In the genomic region with DNA sequence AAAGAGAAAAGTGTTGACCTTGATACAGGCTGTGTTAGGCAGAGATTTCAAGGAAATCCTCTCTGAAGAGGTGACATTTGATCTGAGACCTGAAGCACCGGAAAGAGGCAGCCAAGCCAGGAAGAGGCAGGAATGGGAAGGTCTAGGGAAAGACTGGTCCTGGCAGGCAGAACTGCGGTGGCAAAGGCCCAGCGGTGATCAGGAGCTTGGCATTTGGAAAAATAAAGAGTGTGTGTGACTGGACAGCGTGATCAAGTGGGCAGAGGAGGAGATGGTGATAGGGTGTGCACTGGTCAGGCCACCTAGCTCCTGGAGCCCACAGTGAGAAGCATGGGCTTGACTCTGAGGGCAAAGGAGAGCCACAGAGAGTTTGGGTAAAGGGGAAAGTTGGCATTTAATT, we compare ENCODE assay signal across 18 cellular contexts. TPM values are rescaled to one million over a fixed set of nuclear protein-coding genes. Genes with fewer than 3 reads are reported as not detected.
DNase-seq lines count a peak whose midpoint lies in the region; ATAC-seq and TF ChIP-seq lines count a peak whose summit lies in the region.
"Had no signal": no experiment of that assay in that cellular context is flagged by ENCODE, and none has a peak within 500 bp of the region (broad histone marks: within the 10 kb centered on the region; RNA-seq: fewer than 3 reads in every experiment).

No MANE protein-coding gene starts in this region.

- DNase-seq in CD8-positive, alpha-beta T cell = no peak
- DNase-seq in HT1080 (ENCODE audit: low read depth) (peak; percentile 4), naive B cell (no peak), aorta (no peak), NCI-H82 treated with DMSO at 0.1 percent for 48 hours (lab: John Stamatoyannopoulos, UW; ENCODE audit: unreplicated experiment) (no peak), NCI-H1092 treated with DMSO at 0.1 percent for 48 hours (lab: John Stamatoyannopoulos, UW) (no peak)
- no peak for DNase-seq in activated naive CD8-positive, alpha-beta T cell treated with anti-CD3 and anti-CD28 coated beads for 36 hours
- DNase-seq: activated CD8-positive, alpha-beta memory T cell treated with anti-CD3 and anti-CD28 coated beads for 24 hours; activated naive CD4-positive, alpha-beta T cell treated with anti-CD3 and anti-CD28 coated beads, Interleukin-2, amount 50 U/mL, for 16 hours; IMR-90; mesenchymal stem cell; NCI-H1105; NCI-H446 had no signal

- no peak for TF ChIP-seq CTCF in CD8-positive, alpha-beta T cell (IDR thresholded peaks at IDR 0.05)

- H3K4me1 ChIP-seq in CD8-positive, alpha-beta T cell (ENCODE audit: insufficient read depth, low read length) = no peaks in the 10 kb centered on the region
- no peaks in the 10 kb centered on the region for H3K4me1 ChIP-seq in aorta (ENCODE audit: control insufficient read depth in 1 of 2, insufficient read depth in 2 of 2, low read length in 2 of 2)

- no peak overlapping the region for H3K4me3 ChIP-seq in CD8-positive, alpha-beta T cell (ENCODE audit: low read depth, low read length)
- H3K4me3 ChIP-seq in aorta (ENCODE audit: low read length in 2 of 2) = no peak overlapping the region

- H3K27me3 ChIP-seq in CD8-positive, alpha-beta T cell (ENCODE audit: insufficient read depth, low read length) = no peaks in the 10 kb centered on the region
- H3K27me3 ChIP-seq in aorta (ENCODE audit: control insufficient read depth in 1 of 2, insufficient read depth in 2 of 2, low read length in 1 of 2) = no peaks in the 10 kb centered on the region

- 53 to 55% methylated on average over 4 of the region's 4 CpGs for WGBS in aorta, 2 donors

- intact Hi-C loops in CD8-positive, alpha-beta T cell (cut with DNase I, micrococcal nuclease) = no loop called here
- intact Hi-C loops in aorta (cut with DNase I) = no loop called here

- no peaks in the 10 kb centered on the region for H3K36me3 Mint-ChIP-seq in CD8-positive, alpha-beta T cell
- no peaks in the 10 kb centered on the region for H3K36me3 Mint-ChIP-seq in activated naive CD8-positive, alpha-beta T cell treated with anti-CD3 and anti-CD28 coated beads for 36 hours
- no peaks in the 10 kb centered on the region for H3K36me3 Mint-ChIP-seq in naive B cell

- H3K27ac ChIP-seq in CD8-positive, alpha-beta T cell (ENCODE audit: low read depth, low read length) = no peak overlapping the region
- no peak overlapping the region for H3K27ac ChIP-seq in aorta (ENCODE audit: low read depth in 1 of 2, low read length in 2 of 2)
- H3K27ac ChIP-seq: BLaER1 treated with 17β-estradiol and CSF1 and Interleukin-3, amounts not matched to agents 10 nM and 100 nM had no signal

- peaks cover 18% of the 10 kb centered on the region for H3K27me3 Mint-ChIP-seq in CD8-positive, alpha-beta T cell (ENCODE audit: low read depth)
- H3K27me3 Mint-ChIP-seq in activated naive CD8-positive, alpha-beta T cell treated with anti-CD3 and anti-CD28 coated beads for 36 hours = peaks cover 18% of the 10 kb centered on the region
- peaks cover 15 to 24% (median 15%) of the 10 kb centered on the region in 3 donors for H3K27me3 Mint-ChIP-seq in naive B cell

- POLR2A ChIA-PET in CD8-positive, alpha-beta T cell (lab: Charles Lee) = no interaction called here

- CTCF ChIA-PET in CD8-positive, alpha-beta T cell (lab: Charles Lee) = no interaction called here

- no peaks in the 10 kb centered on the region for H3K9me3 Mint-ChIP-seq in CD8-positive, alpha-beta T cell
- H3K9me3 Mint-ChIP-seq in activated naive CD8-positive, alpha-beta T cell treated with anti-CD3 and anti-CD28 coated beads for 36 hours = peaks cover 3% of the 10 kb centered on the region
- no peaks in the 10 kb centered on the region for H3K9me3 Mint-ChIP-seq in naive B cell

- H3K36me3 ChIP-seq in CD8-positive, alpha-beta T cell (ENCODE audit: insufficient read depth, low read length) = no peaks in the 10 kb centered on the region
- H3K36me3 ChIP-seq in aorta (ENCODE audit: control insufficient read depth in 1 of 2, insufficient read depth in 2 of 2, low read length in 1 of 2) = no peaks in the 10 kb centered on the region
- H3K36me3 ChIP-seq: BLaER1 treated with 17β-estradiol and CSF1 and Interleukin-3, amounts not matched to agents 10 nM and 100 nM had no signal

- H3K4me3 Mint-ChIP-seq in CD8-positive, alpha-beta T cell = peak overlapping the region; percentile 74
- H3K4me3 Mint-ChIP-seq in activated naive CD8-positive, alpha-beta T cell treated with anti-CD3 and anti-CD28 coated beads for 36 hours = peak overlapping the region; percentile 16
- peak overlapping the region; percentile 57 to 87 (median 72) for H3K4me3 Mint-ChIP-seq in naive B cell

- H3K9me3 ChIP-seq in CD8-positive, alpha-beta T cell (ENCODE audit: low read length) = no peaks in the 10 kb centered on the region
- H3K9me3 ChIP-seq in aorta (ENCODE audit: control insufficient read depth, low read length) = no peaks in the 10 kb centered on the region

- peaks cover 8% of the 10 kb centered on the region for H3K4me1 Mint-ChIP-seq in CD8-positive, alpha-beta T cell (ENCODE audit: low read depth)
- H3K4me1 Mint-ChIP-seq in activated naive CD8-positive, alpha-beta T cell treated with anti-CD3 and anti-CD28 coated beads for 36 hours = peaks cover 8% of the 10 kb centered on the region
- H3K4me1 Mint-ChIP-seq in naive B cell = peaks cover 4 to 11% (median 7%) of the 10 kb centered on the region in 3 donors

- no peak for ATAC-seq in CD8-positive, alpha-beta T cell
- no peak for ATAC-seq in naive B cell (ENCODE audit: low read depth in 2 of 2)
- ATAC-seq in aorta (ENCODE audit: low FRiP score) = no peak
- ATAC-seq in HG03520 (IDR thresholded peaks at IDR 0.05; ENCODE audit: unreplicated experiment) = no peak
- ATAC-seq: stimulated activated naive CD8-positive, alpha-beta T cell treated with anti-CD3 and anti-CD28 coated beads, Interleukin-15, Interleukin-2, amounts not matched to agents 100 U/mL and 50 U/mL, for 24 hours had no signal

- no peak overlapping the region for H3K27ac Mint-ChIP-seq in CD8-positive, alpha-beta T cell
- H3K27ac Mint-ChIP-seq in activated naive CD8-positive, alpha-beta T cell treated with anti-CD3 and anti-CD28 coated beads for 36 hours = no peak overlapping the region
- peak overlapping the region in 1 of 6 donors; percentile 49 for H3K27ac Mint-ChIP-seq in naive B cell

RNA-seq across cellular contexts. Expression of a gene that starts 27.2 kb away (rescaled TPM):
- under 1 TPM in 1 of 2 experiments, not detected in 1; 0.16 TPM for total RNA-seq in CD8-positive, alpha-beta T cell
- total RNA-seq in HT1080 (2014; rRNA removed; shearing (Covaris generic)) = 0.16 TPM in 1 of 2 replicates, not detected in the other
- 0.06 and 0.20 TPM in 2 replicates for polyA plus RNA-seq in HT1080 (2015; cell fraction: cytosol; rRNA removed)
- polyA plus RNA-seq in HT1080 (2015; cell fraction: nucleus; rRNA removed) = 0.14 and 0.35 TPM in 2 replicates
- total RNA-seq in activated naive CD8-positive, alpha-beta T cell treated with anti-CD3 and anti-CD28 coated beads for 36 hours = under 1 TPM; 0.14 to 0.16 TPM
- polyA plus RNA-seq in naive B cell (ENCODE audit: low read depth in 6 of 6) = not detected
- not detected for total RNA-seq in aorta
- not detected for polyA plus RNA-seq in aorta
- total RNA-seq: frontal cortex, IMR-90, OCI-LY7 had no signal
- polyA plus RNA-seq: IMR-90 had no signal

RNA-seq across cellular contexts. Expression of a gene that starts 49.6 kb away (rescaled TPM):
- total RNA-seq in CD8-positive, alpha-beta T cell = 10 to 100 TPM; 20.4 to 24.7 TPM
- total RNA-seq in HT1080 (2014; rRNA removed; shearing (Covaris generic)) = 4.0 and 4.5 TPM in 2 replicates
- 4.7 TPM in 2 replicates for polyA plus RNA-seq in HT1080 (2015; cell fraction: cytosol; rRNA removed)
- 11.5 and 15.3 TPM in 2 replicates for polyA plus RNA-seq in HT1080 (2015; cell fraction: nucleus; rRNA removed)
- total RNA-seq in activated naive CD8-positive, alpha-beta T cell treated with anti-CD3 and anti-CD28 coated beads for 36 hours = 10 to 100 TPM; 13.3 to 16.6 TPM
- 10 to 100 TPM in 2 of 6 donors, 1 to 10 TPM in 4; 6.4 to 14.7 (median 9.2) TPM for polyA plus RNA-seq in naive B cell (ENCODE audit: low read depth in 6 of 6)
- 10 to 100 TPM; 19.9 to 28.3 TPM for total RNA-seq in aorta
- 1 to 10 TPM; 3.0 to 9.4 TPM for polyA plus RNA-seq in aorta

Comparison
In these comparisons a context has a peak if more than half of its experiments do, and no peak if none do; other contexts are left out.
1. H3K4me3 Mint-ChIP-seq: peak in every context shown above with its lines; median percentile 74 in CD8-positive, alpha-beta T cell; 72 in naive B cell; 16 in activated naive CD8-positive, alpha-beta T cell treated with anti-CD3 and anti-CD28 coated beads for 36 hours.